Comparison of ENCODE assay signal across 8 cellular contexts in genomic region chr1:155562581-155563376, GRCh38. TPM values are rescaled to one million over a fixed set of nuclear protein-coding genes. Genes with fewer than 3 reads are reported as not detected.
DNase-seq lines count a peak whose midpoint lies in the region; ATAC-seq and TF ChIP-seq lines count a peak whose summit lies in the region.

TSS of gene ASH1L (minus strand) at chr1:155562803. CDS start at chr1:155521519, 41,284 bp downstream.

- no peaks in the 10 kb centered on the region for H3K27me3 ChIP-seq in AG04450 (ENCODE audit: control insufficient read depth, insufficient read depth, low read length)
- no peaks in the 10 kb centered on the region for H3K27me3 ChIP-seq in spleen (replicated peaks in 1 of 7)

- H3K4me1 ChIP-seq in spleen, result peaks cover 33 to 64% (median 54%) of the 10 kb centered on the region in 6 donors

- peak within 1 kb of the TSS; percentile 87 for H3K4me3 ChIP-seq in AG04450 (ENCODE audit: low read depth, low read length)
- H3K4me3 ChIP-seq in spleen, result peak within 1 kb of the TSS; percentile 66 to 96 (median 83)

- intact Hi-C loops in spleen (cut with DNase I; ENCODE audit: low total_unique reads), result no loop called here

- POLR2A ChIA-PET in AG04450 (lab: Yijun Ruan, JAX), result interaction anchor here (0.5 to 1.0 kb wide), 9 partner anchors 28 to 1131 kb away, joined by 3 to 6 read pairs (median 4); partner anchors contain the start of gene CLK2

- H3K27ac ChIP-seq in AG04450 (ENCODE audit: low read depth, low read length) (peak within 1 kb of the TSS; percentile 98), caudate nucleus (ENCODE audit: low read depth, low read length) (peak within 1 kb of the TSS; percentile 100), spleen (peak within 1 kb of the TSS; percentile 95 to 99 (median 98))

- H3K36me3 ChIP-seq in spleen, result peaks cover 0 to 33% (median 3%) of the 10 kb centered on the region in 6 donors

- H3K9me3 ChIP-seq in AG04450 (ENCODE audit: control insufficient read depth, insufficient read depth, low read length) (no peaks in the 10 kb centered on the region; the same call in 1 of the 2 replicates), spleen (no peaks in the 10 kb centered on the region)

- 0 to 1% (median 1%) methylated on average over 56 to 86 of the region's 87 CpGs for WGBS in spleen, 5 donors

- TF ChIP-seq CTCF in AG04450 (IDR thresholded peaks at IDR 0.05; ENCODE audit: low read depth, low read length) (no peak), spleen (IDR thresholded peaks at IDR 0.05 in 8 of 11, conservative IDR thresholded peaks at IDR 0.05 in 3 of 11) (peak in 4 of 11 experiments; percentile 7 to 17 (median 14))

- DNase-seq in AG04450 (ENCODE audit: low read depth, low spot score), result peak; percentile 72
- DNase-seq in NCI-H345 treated with DMSO at 0.1 percent for 48 hours (lab: John Stamatoyannopoulos, UW; ENCODE audit: unreplicated experiment), result peak; percentile 98
- DNase-seq in activated CD4-positive, CD25-positive, alpha-beta regulatory T cell (lab: John Stamatoyannopoulos, UW), result peak; percentile 90 to 94 (median 92)
- DNase-seq in caudate nucleus (lab: John Stamatoyannopoulos, UW), result peak; percentile 32 to 100 (median 94)
- peak; percentile 95 for DNase-seq in inferior parietal cortex (ENCODE audit: extremely low spot score)
- peak; percentile 99 for DNase-seq in spleen

- ATAC-seq in GM19023 (IDR thresholded peaks at IDR 0.05; ENCODE audit: unreplicated experiment), result peak; percentile 76
- ATAC-seq in HG03196 (IDR thresholded peaks at IDR 0.05; ENCODE audit: unreplicated experiment), result peak; percentile 70

- TF ChIP-seq POLR2A in spleen (IDR thresholded peaks at IDR 0.05), result peak; percentile 76 to 95 (median 94)

- CTCF ChIA-PET in AG04450 (lab: Charles Lee), result interaction anchor here (0.6 kb wide), 1 partner anchor 89 kb away, joined by 3 read pairs; no protein-coding TSS in a partner anchor

RNA-seq across cellular contexts. Expression of gene ASH1L, which starts in this region (rescaled TPM):
- 24.0 and 30.6 TPM in 2 replicates for polyA plus RNA-seq in AG04450 (2011; rRNA removed)
- polyA minus RNA-seq in AG04450 (2011; rRNA and poly(A)+ RNA removed), result 46.6 and 56.0 TPM in 2 replicates
- total RNA-seq in spleen, result 10 to 100 TPM; 61.8 to 89.8 (median 75.5) TPM
- 1 to 10 TPM; 2.5 to 6.6 (median 3.1) TPM for polyA plus RNA-seq in spleen

Comparison
In these comparisons a context has a peak if more than half of its experiments do, and no peak if none do; other contexts are left out.
1. Peak in every context shown above with its lines: DNase-seq, ATAC-seq, H3K4me3 ChIP-seq and H3K27ac ChIP-seq.